ENCODE assay signal across 8 cellular contexts in the genomic region with DNA sequence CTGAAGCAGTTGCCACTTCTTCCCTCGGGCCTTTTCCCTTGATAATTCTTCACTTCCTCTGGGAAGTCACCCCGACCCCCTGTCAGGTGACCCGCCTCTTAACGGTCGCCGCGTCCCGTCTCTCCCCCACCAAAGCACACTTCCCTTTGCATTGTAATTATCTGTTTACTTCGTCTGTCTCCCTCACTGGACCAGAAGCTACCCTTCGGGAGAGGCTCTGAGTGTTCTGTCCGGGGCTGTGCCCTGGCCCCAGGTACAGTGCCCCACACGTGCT. TPM values are rescaled to one million over a fixed set of nuclear protein-coding genes. Genes with fewer than 3 reads are reported as not detected.
DNase-seq lines count a peak whose midpoint lies in the region; ATAC-seq, FAIRE-seq and TF ChIP-seq lines count a peak whose summit lies in the region.

No MANE protein-coding gene starts in this region.

- TF ChIP-seq POLR2A in heart left ventricle (IDR thresholded peaks at IDR 0.05) (no peak), uterus (IDR thresholded peaks at IDR 0.05) (no peak)

- H3K4me3 Mint-ChIP-seq in astrocyte (ENCODE audit: unreplicated experiment) = peak overlapping the region; percentile 75
- H3K4me3 Mint-ChIP-seq in memory B cell = peak overlapping the region; percentile 79

- peak overlapping the region; percentile 49 for H2AFZ ChIP-seq in astrocyte (ENCODE audit: low read depth, low read length)

- H3K27me3 ChIP-seq in heart left ventricle (no peaks in the 10 kb centered on the region), astrocyte (ENCODE audit: insufficient read depth, low read length) (peaks cover 6% of the 10 kb centered on the region), uterus (no peaks in the 10 kb centered on the region)

- H3K4me1 Mint-ChIP-seq in astrocyte (ENCODE audit: low read depth, unreplicated experiment) (peaks cover 23% of the 10 kb centered on the region), memory B cell (peaks cover 8% of the 10 kb centered on the region)

- H3K9me3 Mint-ChIP-seq in astrocyte (ENCODE audit: unreplicated experiment) = no peaks in the 10 kb centered on the region
- no peaks in the 10 kb centered on the region for H3K9me3 Mint-ChIP-seq in memory B cell

- H3K27me3 Mint-ChIP-seq in astrocyte (ENCODE audit: low read depth, unreplicated experiment) (peaks cover 16% of the 10 kb centered on the region), memory B cell (peaks cover 3% of the 10 kb centered on the region)

- peaks cover 0 to 7% (median 0%) of the 10 kb centered on the region in 9 donors for H3K36me3 ChIP-seq in heart left ventricle
- H3K36me3 ChIP-seq in astrocyte (ENCODE audit: insufficient read depth, low read length) = no peaks in the 10 kb centered on the region
- no peaks in the 10 kb centered on the region for H3K36me3 ChIP-seq in uterus

- H3K27ac Mint-ChIP-seq in astrocyte (ENCODE audit: unreplicated experiment) (no peak overlapping the region), memory B cell (no peak overlapping the region)

- H3K4me1 ChIP-seq in heart left ventricle = peaks cover 0 to 56% (median 37%) of the 10 kb centered on the region in 12 donors
- peaks cover 34% of the 10 kb centered on the region for H3K4me1 ChIP-seq in astrocyte (ENCODE audit: insufficient read depth, low read length)
- peaks cover 0 to 15% of the 10 kb centered on the region in 2 donors for H3K4me1 ChIP-seq in uterus

- H3K27ac ChIP-seq in heart left ventricle (peak overlapping the region in 9 of 12 donors; percentile 8 to 86 (median 75)), astrocyte (ENCODE audit: low read depth, low read length) (no peak overlapping the region), uterus (peak overlapping the region; percentile 18 to 49)

- no peak for DNase-seq in heart left ventricle
- no peak for DNase-seq in left ventricle myocardium superior
- no peak for DNase-seq in astrocyte (ENCODE audit: low read depth)
- DNase-seq in memory B cell (ENCODE audit: low spot score in 2 of 2) = peak in 1 of 2 donors; percentile 22
- DNase-seq in uterus = no peak
- no peak for DNase-seq in activated effector memory CD4-positive, alpha-beta T cell treated with Interleukin-2 at 50 U/mL for 16 hours

- intact Hi-C loops in heart left ventricle (cut with DNase I) (loop anchor here in 7 of 10 donors (2.0 to 10.0 kb wide), 6 partner anchors 65 to 483 kb away; no protein-coding TSS in a partner anchor), left ventricle myocardium superior (cut with micrococcal nuclease) (loop anchor here (5.0 kb wide), 1 partner anchor 100 kb away; no protein-coding TSS in a partner anchor), uterus (cut with DNase I; ENCODE audit: low total_unique reads) (loop anchor here (5.0 to 10.0 kb wide), 2 partner anchors 90 to 193 kb away; no protein-coding TSS in a partner anchor)

- TF ChIP-seq CTCF in heart left ventricle (IDR thresholded peaks at IDR 0.05) (no peak), astrocyte (IDR thresholded peaks at IDR 0.05; ENCODE audit: insufficient read depth, low read depth, low read length) (no peak), uterus (IDR thresholded peaks at IDR 0.05) (no peak)

- no peaks in the 10 kb centered on the region for H3K9me3 ChIP-seq in heart left ventricle
- H3K9me3 ChIP-seq in astrocyte (ENCODE audit: insufficient read depth, low read depth, low read length) = no peaks in the 10 kb centered on the region
- H3K9me3 ChIP-seq in uterus = no peaks in the 10 kb centered on the region

- H3K4me3 ChIP-seq in heart left ventricle = peak overlapping the region in 8 of 12 donors; percentile 48 to 78 (median 66)
- peak overlapping the region; percentile 51 for H3K4me3 ChIP-seq in astrocyte (ENCODE audit: insufficient read depth, low read depth, low read length)
- peak overlapping the region in 1 of 2 donors; percentile 37 for H3K4me3 ChIP-seq in uterus

- H3K4me2 ChIP-seq in astrocyte (ENCODE audit: low read length) = peak overlapping the region; percentile 99

- peak in 1 of 4 donors; percentile 0 for ATAC-seq in heart left ventricle
- no peak for ATAC-seq in left ventricle myocardium superior
- ATAC-seq in memory B cell (ENCODE audit: low read depth) = no peak
- ATAC-seq in GM21576 (IDR thresholded peaks at IDR 0.05; ENCODE audit: unreplicated experiment) = no peak
- ATAC-seq in HG03354 (IDR thresholded peaks at IDR 0.05; ENCODE audit: poor library complexity, severe bottlenecking, unreplicated experiment) = no peak

- H3K36me3 Mint-ChIP-seq in astrocyte (ENCODE audit: low read depth, unreplicated experiment) = peaks cover 4% of the 10 kb centered on the region
- H3K36me3 Mint-ChIP-seq in memory B cell = no peaks in the 10 kb centered on the region

- FAIRE-seq in astrocyte (lab: Jason Lieb, UNC) = no peak

- peaks cover 41% of the 10 kb centered on the region for H4K20me1 ChIP-seq in astrocyte (ENCODE audit: insufficient read depth, low read length)

- WGBS in heart left ventricle, 4 donors = 31 to 37% (median 36%) methylated on average over 11 to 12 of the region's 12 CpGs

- H3K79me2 ChIP-seq in astrocyte (ENCODE audit: insufficient read depth, low read length) = peaks cover 42% of the 10 kb centered on the region

- peak overlapping the region; percentile 14 for H3K9ac ChIP-seq in astrocyte (ENCODE audit: low read length)

RNA-seq across cellular contexts. Expression of a gene that starts 0.8 kb away (rescaled TPM):
- 1 to 10 TPM in 6 of 9 donors, under 1 TPM in 3; 0.37 to 6.7 (median 1.6) TPM for total RNA-seq in heart left ventricle
- 1 to 10 TPM in 1 of 2 donors, under 1 TPM in 1; 0.95 to 3.1 TPM for polyA plus RNA-seq in heart left ventricle
- total RNA-seq in left ventricle myocardium superior = 0.82 TPM
- total RNA-seq in astrocyte = 9.1 and 9.5 TPM in 2 replicates
- total RNA-seq in uterus = 10 to 100 TPM in 1 of 4 donors, 1 to 10 TPM in 3; 1.0 to 15.4 (median 4.5) TPM

RNA-seq across cellular contexts. Expression of a gene that starts 45.8 kb away (rescaled TPM):
- total RNA-seq in heart left ventricle (100 to 1,000 TPM in 2 of 9 donors, 10 to 100 TPM in 7; 42.1 to 128 (median 52.4) TPM), left ventricle myocardium superior (49.8 TPM), astrocyte (59.4 and 62.7 TPM in 2 replicates), uterus (100 to 1,000 TPM in 2 of 4 donors, 10 to 100 TPM in 2; 37.6 to 118 (median 88.0) TPM)
- 10 to 100 TPM; 36.5 to 48.5 TPM for polyA plus RNA-seq in heart left ventricle
